Comparison of ENCODE assay signal across 22 cellular contexts in genomic region chr16:64152010-64152767, GRCh38.
A peak's percentile ranks its signal among the peaks of the same experiment; 100 is the strongest.
DNase-seq lines count a peak whose midpoint lies in the region; TF ChIP-seq lines count a peak whose summit lies in the region.
"Had no signal": no experiment of that assay in that cellular context is flagged by ENCODE, and none has a peak within 500 bp of the region (broad histone marks: within the 10 kb centered on the region; RNA-seq: fewer than 3 reads in every experiment).

No MANE protein-coding gene starts in this region.

- no peaks in the 10 kb centered on the region for H3K36me3 Mint-ChIP-seq in glutamatergic neuron (ENCODE audit: unreplicated experiment)
- H3K36me3 Mint-ChIP-seq: activated naive CD8-positive, alpha-beta T cell treated with anti-CD3 and anti-CD28 coated beads for 36 hours; mesothelial cell of epicardium had no signal

- H3K4me3 ChIP-seq in AG10803 (ENCODE audit: low read length) = no peak overlapping the region
- no peak overlapping the region for H3K4me3 ChIP-seq in Karpas-422 (ENCODE audit: low read length)
- no peak overlapping the region for H3K4me3 ChIP-seq in dorsolateral prefrontal cortex
- H3K4me3 ChIP-seq: esophagus muscularis mucosa, upper lobe of right lung had no signal

- H4K20me1 ChIP-seq in Karpas-422 (ENCODE audit: insufficient read depth, low read depth, low read length) = no peaks in the 10 kb centered on the region

- peaks cover 3% of the 10 kb centered on the region for H3K4me1 Mint-ChIP-seq in glutamatergic neuron (ENCODE audit: low read depth, unreplicated experiment)
- H3K4me1 Mint-ChIP-seq: activated naive CD8-positive, alpha-beta T cell treated with anti-CD3 and anti-CD28 coated beads for 36 hours; mesothelial cell of epicardium; neural crest cell had no signal

- H3K79me2 ChIP-seq in Karpas-422 (ENCODE audit: low read length) = no peaks in the 10 kb centered on the region

- no peak overlapping the region for H3K27ac Mint-ChIP-seq in glutamatergic neuron (ENCODE audit: unreplicated experiment)
- H3K27ac Mint-ChIP-seq: activated CD8-positive, alpha-beta T cell treated with anti-CD3 and anti-CD28 coated beads, Interleukin-2, amount 10 ng/mL, durations not matched to agents 7 days and 5 days; activated naive CD8-positive, alpha-beta T cell treated with anti-CD3 and anti-CD28 coated beads for 36 hours; mesothelial cell of epicardium; stimulated activated naive CD8-positive, alpha-beta T cell treated with anti-CD3 and anti-CD28 coated beads, Interleukin-15, Interleukin-2, amounts not matched to agents 100 ng/mL and 50 ng/mL, for 24 hours; T-helper 1 cell treated with Interleukin-12 subunit alpha and Interleukin-12 subunit beta and Interleukin-4 antibody, amounts not matched to agents 30 μg/mL and 1 μg/mL, for 36 hours had no signal

- peaks cover 28% of the 10 kb centered on the region for H3K4me1 ChIP-seq in Karpas-422 (ENCODE audit: low read length)
- H3K4me1 ChIP-seq: esophagus muscularis mucosa, upper lobe of right lung had no signal

- TF ChIP-seq CTCF in AG10803 (conservative IDR thresholded peaks at IDR 0.05; ENCODE audit: low read length) (no peak), glutamatergic neuron (IDR thresholded peaks at IDR 0.05; ENCODE audit: partially characterized antibody, unreplicated experiment) (peak; percentile 24), dorsolateral prefrontal cortex (IDR thresholded peaks at IDR 0.05 in 54 of 56, conservative IDR thresholded peaks at IDR 0.05 in 2 of 56; ENCODE audit: low read depth in 1 of 56, partially characterized antibody in 56 of 56) (no peak)

- H2AFZ ChIP-seq in Karpas-422 (ENCODE audit: low read length) = no peak overlapping the region

- H3K9me3 Mint-ChIP-seq in glutamatergic neuron (ENCODE audit: unreplicated experiment) = no peaks in the 10 kb centered on the region
- H3K9me3 Mint-ChIP-seq: neural crest cell had no signal

- H3K27me3 Mint-ChIP-seq in glutamatergic neuron (ENCODE audit: unreplicated experiment) = peaks cover 2% of the 10 kb centered on the region
- H3K27me3 Mint-ChIP-seq: activated naive CD8-positive, alpha-beta T cell treated with anti-CD3 and anti-CD28 coated beads for 36 hours; stimulated activated naive CD8-positive, alpha-beta T cell treated with anti-CD3 and anti-CD28 coated beads, Interleukin-15, Interleukin-2, amounts not matched to agents 100 ng/mL and 50 ng/mL, for 24 hours had no signal

- intact Hi-C loops in dorsolateral prefrontal cortex (cut with DNase I) = no loop called here

- peaks cover 3% of the 10 kb centered on the region; the same call in 1 of the 2 replicates for H3K36me3 ChIP-seq in Karpas-422 (ENCODE audit: insufficient read depth, low read length)
- H3K36me3 ChIP-seq: esophagus muscularis mucosa, upper lobe of right lung had no signal

- no peak overlapping the region for H3K9ac ChIP-seq in Karpas-422 (ENCODE audit: low read length)

- H3K27me3 ChIP-seq in Karpas-422 (ENCODE audit: low read length) (no peaks in the 10 kb centered on the region), dorsolateral prefrontal cortex (no peaks in the 10 kb centered on the region)
- H3K27me3 ChIP-seq: esophagus muscularis mucosa, upper lobe of right lung had no signal

- DNase-seq in AG10803 (ENCODE audit: low read depth) = peak; percentile 91
- DNase-seq in Karpas-422 = peak; percentile 38
- DNase-seq in SKM-1 treated with dmso at 0.1 percent for 144 hours (lab: John Stamatoyannopoulos, UW; ENCODE audit: unreplicated experiment) = peak; percentile 49
- DNase-seq in glutamatergic neuron = no peak
- no peak for DNase-seq in NCI-H510A (lab: John Stamatoyannopoulos, UW)
- no peak for DNase-seq in dorsolateral prefrontal cortex
- no peak for DNase-seq in midbrain (lab: John Stamatoyannopoulos, UW)
- DNase-seq in activated naive CD4-positive, alpha-beta T cell (lab: John Stamatoyannopoulos, UW) = no peak
- DNase-seq: activated CD8-positive, alpha-beta T cell treated with anti-CD3 and anti-CD28 coated beads, Interleukin-2, amount 10 ng/mL, durations not matched to agents 7 days and 5 days; activated naive CD8-positive, alpha-beta T cell treated with anti-CD3 and anti-CD28 coated beads for 36 hours; KBM-7; kidney; NCI-H1105; NCI-H2171; retina; upper lobe of right lung had no signal

- no peaks in the 10 kb centered on the region; the same call in 1 of the 2 replicates for H3K9me3 ChIP-seq in Karpas-422 (ENCODE audit: low read length)
- H3K9me3 ChIP-seq: esophagus muscularis mucosa, upper lobe of right lung had no signal

- H3K27ac ChIP-seq in Karpas-422 (ENCODE audit: low read length) (no peak overlapping the region), dorsolateral prefrontal cortex (no peak overlapping the region)
- H3K27ac ChIP-seq: esophagus muscularis mucosa, RWPE1, upper lobe of right lung had no signal

- no peaks in the 10 kb centered on the region for H3K9me2 ChIP-seq in Karpas-422 (replicated peaks; ENCODE audit: insufficient read depth, low read length)

- no peak overlapping the region for H3K4me3 Mint-ChIP-seq in glutamatergic neuron (ENCODE audit: unreplicated experiment)
- H3K4me3 Mint-ChIP-seq: activated CD8-positive, alpha-beta T cell treated with anti-CD3 and anti-CD28 coated beads, Interleukin-2, amount 10 ng/mL, durations not matched to agents 7 days and 5 days; activated naive CD8-positive, alpha-beta T cell treated with anti-CD3 and anti-CD28 coated beads for 36 hours; mesothelial cell of epicardium; neural crest cell; stimulated activated naive CD8-positive, alpha-beta T cell treated with anti-CD3 and anti-CD28 coated beads, Interleukin-15, Interleukin-2, amounts not matched to agents 100 ng/mL and 50 ng/mL, for 24 hours; T-helper 1 cell treated with Interleukin-12 subunit alpha and Interleukin-12 subunit beta and Interleukin-4 antibody, amounts not matched to agents 30 μg/mL and 1 μg/mL, for 36 hours had no signal

- H3K4me2 ChIP-seq in Karpas-422 (ENCODE audit: low read depth, low read length, poor library complexity, severe bottlenecking) = no peak overlapping the region

Comparison
In these comparisons a context has a peak if more than half of its experiments do, and no peak if none do; other contexts are left out.
1. DNase-seq: peak in AG10803 (single experiment), Karpas-422 (single experiment) and SKM-1 treated with dmso at 0.1 percent for 144 hours (single experiment); none in glutamatergic neuron (single experiment), NCI-H510A (single experiment), dorsolateral prefrontal cortex (0 of 10), midbrain (single experiment) and activated naive CD4-positive, alpha-beta T cell (0 of 4).